1 cellular context compared by ENCODE assay signal in the genomic region with DNA sequence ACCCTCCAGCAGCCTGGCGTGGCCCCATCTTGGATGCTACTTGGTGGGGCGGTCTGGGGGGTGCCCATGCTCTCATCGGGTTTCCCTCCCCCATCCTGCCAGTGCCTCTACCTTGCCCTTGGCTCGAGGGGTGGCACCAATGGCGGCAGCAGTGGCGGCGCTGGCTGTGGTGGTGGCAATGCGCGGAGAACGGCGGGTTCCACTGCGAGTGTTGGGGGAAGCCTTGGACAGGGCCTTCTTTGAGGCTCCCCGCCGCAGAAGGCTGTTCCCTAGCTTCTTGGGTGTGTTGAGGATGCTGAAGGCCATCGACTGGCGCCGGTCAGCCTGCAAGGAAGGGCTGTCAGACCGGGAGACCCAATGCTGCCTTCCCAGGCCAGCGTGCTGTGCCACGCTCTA.
TF ChIP-seq lines count a peak whose summit lies in the region.

No MANE protein-coding gene starts in this region.

TF ChIP-seq in GM12878, 131 proteins besides CTCF, POLR2A, EP300 and RAD21:
- TF ChIP-seq PAX5 (IDR thresholded peaks at IDR 0.05; ENCODE audit: borderline replicate concordance, low read depth, low read length) (no peak), NR2C2 (IDR thresholded peaks at IDR 0.05; ENCODE audit: borderline replicate concordance, control insufficient read depth, insufficient read length, low read depth) (no peak), RBBP5 (conservative IDR thresholded peaks at IDR 0.05) (no peak), ZNF622 (IDR thresholded peaks at IDR 0.05) (no peak), ATF7 (IDR thresholded peaks at IDR 0.05; ENCODE audit: low read depth) (no peak)
- TF ChIP-seq, protein P1, sequence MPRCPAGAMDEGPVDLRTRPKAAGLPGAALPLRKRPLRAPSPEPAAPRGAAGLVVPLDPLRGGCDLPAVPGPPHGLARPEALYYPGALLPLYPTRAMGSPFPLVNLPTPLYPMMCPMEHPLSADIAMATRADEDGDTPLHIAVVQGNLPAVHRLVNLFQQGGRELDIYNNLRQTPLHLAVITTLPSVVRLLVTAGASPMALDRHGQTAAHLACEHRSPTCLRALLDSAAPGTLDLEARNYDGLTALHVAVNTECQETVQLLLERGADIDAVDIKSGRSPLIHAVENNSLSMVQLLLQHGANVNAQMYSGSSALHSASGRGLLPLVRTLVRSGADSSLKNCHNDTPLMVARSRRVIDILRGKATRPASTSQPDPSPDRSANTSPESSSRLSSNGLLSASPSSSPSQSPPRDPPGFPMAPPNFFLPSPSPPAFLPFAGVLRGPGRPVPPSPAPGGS (IDR thresholded peaks at IDR 0.05; ENCODE audit: borderline replicate concordance, insufficient read depth, low read depth, low read length, poor library complexity, severe bottlenecking) = peak; percentile 27
- TF ChIP-seq, protein P2, sequence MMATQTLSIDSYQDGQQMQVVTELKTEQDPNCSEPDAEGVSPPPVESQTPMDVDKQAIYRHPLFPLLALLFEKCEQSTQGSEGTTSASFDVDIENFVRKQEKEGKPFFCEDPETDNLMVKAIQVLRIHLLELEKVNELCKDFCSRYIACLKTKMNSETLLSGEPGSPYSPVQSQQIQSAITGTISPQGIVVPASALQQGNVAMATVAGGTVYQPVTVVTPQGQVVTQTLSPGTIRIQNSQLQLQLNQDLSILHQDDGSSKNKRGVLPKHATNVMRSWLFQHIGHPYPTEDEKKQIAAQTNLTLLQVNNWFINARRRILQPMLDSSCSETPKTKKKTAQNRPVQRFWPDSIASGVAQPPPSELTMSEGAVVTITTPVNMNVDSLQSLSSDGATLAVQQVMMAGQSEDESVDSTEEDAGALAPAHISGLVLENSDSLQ (IDR thresholded peaks at IDR 0.05) = no peak
